Comparison of ENCODE assay signal across 20 cellular contexts in the genomic region with DNA sequence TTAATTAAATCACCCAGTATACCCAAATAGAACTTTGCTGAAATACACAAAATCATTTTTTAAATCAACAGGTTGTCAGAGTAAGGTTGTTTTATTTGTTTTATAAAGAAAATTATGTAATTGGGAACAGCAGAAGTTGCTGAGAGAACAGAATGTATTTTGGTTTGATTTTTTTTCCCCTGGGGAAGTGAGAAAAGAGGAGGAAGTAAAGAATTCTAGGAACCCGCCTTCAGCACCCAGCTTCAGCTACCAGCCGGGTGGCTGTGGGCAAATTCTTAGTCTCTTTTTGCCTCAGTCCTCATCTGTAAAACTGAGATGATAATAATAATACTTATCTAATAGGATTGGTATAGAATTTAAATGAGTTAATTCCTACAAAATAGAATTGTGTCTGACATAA.
"Had no signal": no experiment of that assay in that cellular context is flagged by ENCODE, and none has a peak within 500 bp of the region (broad histone marks: within the 10 kb centered on the region; RNA-seq: fewer than 3 reads in every experiment).

No MANE protein-coding gene starts in this region.

- H3K9me3 ChIP-seq: body of pancreas, prostate gland, upper lobe of left lung had no signal

- DNase-seq: activated CD4-positive, alpha-beta T cell treated with anti-CD3 and anti-CD28 coated beads, Interleukin-2, amount 10 ng/mL, durations not matched to agents 7 days and 5 days; activated CD8-positive, alpha-beta T cell treated with anti-CD3 and anti-CD28 coated beads, Interleukin-2, amount 10 ng/mL, durations not matched to agents 7 days and 5 days; activated naive CD4-positive, alpha-beta T cell treated with Interleukin-2 at 50 U/mL for 16 hours; activated T-cell treated with anti-CD3 and anti-CD28 coated beads, Interleukin-2, amount 50 U/mL, for 24 hours; body of pancreas; head of caudate nucleus; right cardiac atrium; small intestine; stimulated activated CD4-positive, alpha-beta T cell treated with anti-CD3 and anti-CD28 coated beads, Interleukin-15, amount 100 ng/mL, for 24 hours; stimulated activated CD4-positive, alpha-beta T cell treated with anti-CD3 and anti-CD28 coated beads, Interleukin-4, amount 100 ng/mL, for 1 hour; stimulated activated naive CD8-positive, alpha-beta T cell treated with anti-CD3 and anti-CD28 coated beads, Interleukin-15, amount 100 ng/mL, for 72 hours; upper lobe of left lung had no signal

- H3K4me1 ChIP-seq: prostate gland had no signal

- H3K4me3 Mint-ChIP-seq: activated CD4-positive, alpha-beta T cell treated with anti-CD3 and anti-CD28 coated beads, Interleukin-2, amount 10 ng/mL, durations not matched to agents 7 days and 5 days; activated CD8-positive, alpha-beta T cell treated with anti-CD3 and anti-CD28 coated beads, Interleukin-2, amount 10 ng/mL, durations not matched to agents 7 days and 5 days; activated T-cell treated with anti-CD3 and anti-CD28 coated beads, Interleukin-2, amount 50 U/mL, for 24 hours; stimulated activated naive CD8-positive, alpha-beta T cell treated with anti-CD3 and anti-CD28 coated beads, Interleukin-15, amount 100 ng/mL, for 72 hours; T-helper 1 cell treated with Interleukin-12 subunit alpha and Interleukin-12 subunit beta and Interleukin-4 antibody, amounts not matched to agents 30 μg/mL and 1 μg/mL, for 36 hours had no signal

- H3K27ac Mint-ChIP-seq: activated CD4-positive, alpha-beta T cell treated with anti-CD3 and anti-CD28 coated beads, Interleukin-2, amount 10 ng/mL, durations not matched to agents 7 days and 5 days; activated CD8-positive, alpha-beta T cell treated with anti-CD3 and anti-CD28 coated beads, Interleukin-2, amount 10 ng/mL, durations not matched to agents 7 days and 5 days; activated T-cell treated with anti-CD3 and anti-CD28 coated beads, Interleukin-2, amount 50 U/mL, for 24 hours; activated T-helper 2 cell treated with anti-CD3 and anti-CD28 coated beads, Interferon-gamma antibody, Interleukin-2, Interleukin-4, amounts not matched to agents 10 μg/mL and 5 μg/mL and 100 μg/mL, durations not matched to agents 14 hours and 24 hours and 36 hours; stimulated activated naive CD8-positive, alpha-beta T cell treated with anti-CD3 and anti-CD28 coated beads, Interleukin-15, amount 100 ng/mL, for 72 hours; T-helper 1 cell treated with Interleukin-12 subunit alpha and Interleukin-12 subunit beta and Interleukin-4 antibody, amounts not matched to agents 30 μg/mL and 1 μg/mL, for 36 hours had no signal

- H3K36me3 ChIP-seq: prostate gland, upper lobe of left lung had no signal

- H3K27me3 Mint-ChIP-seq: activated CD4-positive, alpha-beta T cell treated with anti-CD3 and anti-CD28 coated beads, Interleukin-2, amount 10 ng/mL, durations not matched to agents 7 days and 5 days had no signal

- H3K27me3 ChIP-seq: body of pancreas, upper lobe of left lung had no signal

- H3K4me3 ChIP-seq: body of pancreas, prostate gland, upper lobe of left lung had no signal

- H3K4me1 Mint-ChIP-seq: activated CD4-positive, alpha-beta T cell treated with anti-CD3 and anti-CD28 coated beads, Interleukin-2, amount 10 ng/mL, durations not matched to agents 7 days and 5 days; stimulated activated naive CD8-positive, alpha-beta T cell treated with anti-CD3 and anti-CD28 coated beads, Interleukin-15, amount 100 ng/mL, for 72 hours had no signal

- ATAC-seq: activated CD4-positive, CD25-positive, alpha-beta regulatory T cell treated with anti-CD3 and anti-CD28 coated beads, Interleukin-2, amount 50 U/mL, for 24 hours; activated CD8-positive, alpha-beta T cell treated with anti-CD3 and anti-CD28 coated beads, Interleukin-2, amount 10 ng/mL, durations not matched to agents 7 days and 5 days; body of pancreas; left lobe of liver; stimulated activated naive CD8-positive, alpha-beta T cell treated with anti-CD3 and anti-CD28 coated beads, Interleukin-15, amount 100 ng/mL, for 72 hours had no signal

- H3K9me3 Mint-ChIP-seq: activated CD4-positive, alpha-beta T cell treated with anti-CD3 and anti-CD28 coated beads, Interleukin-2, amount 10 ng/mL, durations not matched to agents 7 days and 5 days; activated T-cell treated with anti-CD3 and anti-CD28 coated beads, Interleukin-2, amount 50 U/mL, for 24 hours; activated T-helper 2 cell treated with anti-CD3 and anti-CD28 coated beads, Interferon-gamma antibody, Interleukin-2, Interleukin-4, amounts not matched to agents 10 μg/mL and 5 μg/mL and 100 μg/mL, durations not matched to agents 14 hours and 24 hours and 36 hours; stimulated activated naive CD8-positive, alpha-beta T cell treated with anti-CD3 and anti-CD28 coated beads, Interleukin-15, amount 100 ng/mL, for 72 hours; T-helper 1 cell treated with Interleukin-12 subunit alpha and Interleukin-12 subunit beta and Interleukin-4 antibody, amounts not matched to agents 30 μg/mL and 1 μg/mL, for 36 hours had no signal

- H3K27ac ChIP-seq: prostate gland had no signal

- FAIRE-seq: colon, frontal cortex, keratinocyte, small intestine had no signal
